ENCODE assay signal across 18 cellular contexts in the genomic region with DNA sequence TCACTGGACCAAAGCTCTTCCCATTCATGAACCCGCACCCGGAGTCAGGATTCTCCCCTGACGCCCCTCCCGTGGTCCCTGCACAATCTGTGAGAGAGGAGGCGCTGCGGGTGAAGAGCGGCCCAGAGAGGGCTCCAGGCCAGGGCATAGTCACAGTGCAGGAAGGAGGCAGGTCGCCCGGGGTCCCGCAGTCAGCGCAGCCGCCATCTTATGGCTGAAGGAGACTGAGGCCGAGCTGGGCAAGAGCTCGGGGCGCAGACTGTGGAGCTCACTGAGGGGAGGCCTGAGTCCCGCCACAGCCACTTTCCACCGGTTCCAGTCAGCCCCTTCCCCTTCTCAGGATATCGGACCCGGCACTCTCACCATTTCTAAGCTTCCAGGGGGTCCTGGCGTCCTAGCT. TPM values are rescaled to one million over a fixed set of nuclear protein-coding genes. Genes with fewer than 3 reads are reported as not detected.
DNase-seq lines count a peak whose midpoint lies in the region; ATAC-seq and TF ChIP-seq lines count a peak whose summit lies in the region.
"Had no signal": no experiment of that assay in that cellular context is flagged by ENCODE, and none has a peak within 500 bp of the region (broad histone marks: within the 10 kb centered on the region; RNA-seq: fewer than 3 reads in every experiment).

No MANE protein-coding gene starts in this region.

- TF ChIP-seq POLR2A in tibial nerve (IDR thresholded peaks at IDR 0.05), result no peak

- no peak overlapping the region for H3K27ac ChIP-seq in left ventricle myocardium inferior (replicated peaks)
- no peak overlapping the region for H3K27ac ChIP-seq in parathyroid adenoma
- H3K27ac ChIP-seq in tibial nerve, result no peak overlapping the region
- no peak overlapping the region for H3K27ac ChIP-seq in caudate nucleus (ENCODE audit: low read depth, low read length)
- H3K27ac ChIP-seq in trophoblast cell (ENCODE audit: low read depth, low read length), result no peak overlapping the region
- H3K27ac ChIP-seq: SJSA1, transverse colon had no signal

- POLR2A ChIA-PET in activated B cell treated with CpG ODN at 0.5 μM for 24 hours (lab: Charles Lee), result no interaction called here

- H4K8ac ChIP-seq in trophoblast cell (ENCODE audit: low read depth, low read length), result no peak overlapping the region

- H3K14ac ChIP-seq in trophoblast cell (ENCODE audit: low read length), result no peak overlapping the region

- H3K4me1 Mint-ChIP-seq in activated B cell treated with CpG ODN at 0.5 μM for 24 hours, result no peaks in the 10 kb centered on the region
- H3K4me1 Mint-ChIP-seq: activated CD8-positive, alpha-beta memory T cell treated with anti-CD3 and anti-CD28 coated beads, Interleukin-2, amount 10 ng/mL, durations not matched to agents 7 days and 5 days had no signal

- H3K4me1 ChIP-seq in left ventricle myocardium inferior (no peaks in the 10 kb centered on the region), parathyroid adenoma (no peaks in the 10 kb centered on the region), tibial nerve (no peaks in the 10 kb centered on the region), trophoblast cell (ENCODE audit: control insufficient read depth in 1 of 2, insufficient read depth in 2 of 2, low read length in 2 of 2) (no peaks in the 10 kb centered on the region)
- H3K4me1 ChIP-seq: SJSA1, transverse colon had no signal

- H2BK5ac ChIP-seq in trophoblast cell (ENCODE audit: low read depth, low read length, poor library complexity), result no peak overlapping the region

- no peak for ATAC-seq in activated B cell treated with CpG ODN at 0.5 μM for 24 hours (ENCODE audit: low read depth)
- ATAC-seq: activated CD8-positive, alpha-beta memory T cell treated with anti-CD3 and anti-CD28 coated beads, Interleukin-2, amount 10 ng/mL, durations not matched to agents 7 days and 5 days had no signal

- CTCF ChIA-PET in activated B cell treated with CpG ODN at 0.5 μM for 24 hours (lab: Charles Lee), result no interaction called here

- no peak overlapping the region for H4K12ac ChIP-seq in trophoblast cell (ENCODE audit: low read depth, low read length)

- intact Hi-C loops in activated B cell treated with CpG ODN at 0.5 μM for 24 hours (cut with micrococcal nuclease), result no loop called here
- intact Hi-C loops in left ventricle myocardium inferior (cut with micrococcal nuclease), result no loop called here

- H3K9ac ChIP-seq in parathyroid adenoma (no peak overlapping the region), trophoblast cell (ENCODE audit: low read length) (no peak overlapping the region)

- H3K79me2 ChIP-seq in parathyroid adenoma, result no peaks in the 10 kb centered on the region
- H3K79me2 ChIP-seq in trophoblast cell (ENCODE audit: control insufficient read depth, insufficient read depth, low read length, poor library complexity), result no peaks in the 10 kb centered on the region

- H3K27me3 ChIP-seq in left ventricle myocardium inferior (ENCODE audit: low read depth) (peaks cover 18% of the 10 kb centered on the region), parathyroid adenoma (ENCODE audit: control insufficient read depth, insufficient read depth, low read length) (no peaks in the 10 kb centered on the region), tibial nerve (no peaks in the 10 kb centered on the region), trophoblast cell (ENCODE audit: insufficient read depth, low read length) (no peaks in the 10 kb centered on the region)
- H3K27me3 ChIP-seq: SJSA1, transverse colon had no signal

- peak overlapping the region; percentile 64 for H3K4me3 Mint-ChIP-seq in activated B cell treated with CpG ODN at 0.5 μM for 24 hours
- H3K4me3 Mint-ChIP-seq: activated CD8-positive, alpha-beta memory T cell treated with anti-CD3 and anti-CD28 coated beads, Interleukin-2, amount 10 ng/mL, durations not matched to agents 7 days and 5 days had no signal

- H2AFZ ChIP-seq in parathyroid adenoma, result no peak overlapping the region
- H2AFZ ChIP-seq in trophoblast cell (ENCODE audit: insufficient read depth, low read length, poor library complexity), result no peak overlapping the region

- H3K18ac ChIP-seq in trophoblast cell (ENCODE audit: low read length), result no peak overlapping the region

- H3K4ac ChIP-seq in trophoblast cell (ENCODE audit: low read depth, low read length), result no peak overlapping the region

- no peak overlapping the region for H2AK5ac ChIP-seq in trophoblast cell (ENCODE audit: low read length)

- 2 to 19% methylated on average over 15 to 20 of the region's 20 CpGs for WGBS in tibial nerve, 2 donors
- no CpG with 5 or more reads among the region's 20 CpGs for WGBS in trophoblast cell (ENCODE audit: extremely low coverage, insufficient coverage, insufficient read length)

- H4K91ac ChIP-seq in trophoblast cell (ENCODE audit: low read depth, low read length), result no peak overlapping the region

- TF ChIP-seq CTCF in activated B cell treated with CpG ODN at 0.5 μM for 24 hours (IDR thresholded peaks at IDR 0.05) (no peak), left ventricle myocardium inferior (IDR thresholded peaks at IDR 0.05; ENCODE audit: borderline replicate concordance) (no peak), parathyroid adenoma (IDR thresholded peaks at IDR 0.05) (no peak), tibial nerve (IDR thresholded peaks at IDR 0.05) (no peak)

- H3K27ac Mint-ChIP-seq in activated B cell treated with CpG ODN at 0.5 μM for 24 hours, result no peak overlapping the region
- H3K27ac Mint-ChIP-seq: activated CD8-positive, alpha-beta memory T cell treated with anti-CD3 and anti-CD28 coated beads, Interleukin-2, amount 10 ng/mL, durations not matched to agents 7 days and 5 days; activated T-helper 2 cell treated with anti-CD3 and anti-CD28 coated beads, Interferon-gamma antibody, Interleukin-2, Interleukin-4, amounts not matched to agents 10 μg/mL and 5 μg/mL and 100 μg/mL, durations not matched to agents 14 hours and 24 hours and 36 hours had no signal

- H3K4me2 ChIP-seq in parathyroid adenoma (ENCODE audit: low read length) (peak overlapping the region; percentile 52), trophoblast cell (ENCODE audit: low read length) (no peak overlapping the region)
- H3K4me2 ChIP-seq: smooth muscle cell had no signal

- H3K27me3 Mint-ChIP-seq in activated B cell treated with CpG ODN at 0.5 μM for 24 hours, result no peaks in the 10 kb centered on the region
- H3K27me3 Mint-ChIP-seq: activated CD8-positive, alpha-beta memory T cell treated with anti-CD3 and anti-CD28 coated beads, Interleukin-2, amount 10 ng/mL, durations not matched to agents 7 days and 5 days had no signal

- H3K36me3 Mint-ChIP-seq in activated B cell treated with CpG ODN at 0.5 μM for 24 hours (ENCODE audit: low read depth), result no peaks in the 10 kb centered on the region

- TF ChIP-seq EP300 in tibial nerve (IDR thresholded peaks at IDR 0.05), result no peak

- H3K79me1 ChIP-seq in trophoblast cell (ENCODE audit: low read length), result no peaks in the 10 kb centered on the region

- H3K4me3 ChIP-seq in left ventricle myocardium inferior, result peak overlapping the region; percentile 68
- peak overlapping the region; percentile 54 for H3K4me3 ChIP-seq in parathyroid adenoma (ENCODE audit: low read depth, low read length)
- H3K4me3 ChIP-seq in tibial nerve, result peak overlapping the region in 3 of 4 donors; percentile 26 to 43 (median 29)
- no peak overlapping the region for H3K4me3 ChIP-seq in trophoblast cell (ENCODE audit: low read depth, low read length)
- H3K4me3 ChIP-seq: SJSA1, smooth muscle cell had no signal

- H3K9me3 Mint-ChIP-seq in activated B cell treated with CpG ODN at 0.5 μM for 24 hours, result peaks cover 7% of the 10 kb centered on the region

- H3K23ac ChIP-seq in trophoblast cell (ENCODE audit: low read length), result no peak overlapping the region

- DNase-seq in activated B cell treated with CpG ODN at 0.5 μM for 24 hours, result no peak
- no peak for DNase-seq in left ventricle myocardium inferior
- DNase-seq in tibial nerve (ENCODE audit: low spot score in 2 of 2), result no peak
- no peak for DNase-seq in caudate nucleus (lab: John Stamatoyannopoulos, UW)
- DNase-seq in stimulated activated CD4-positive, alpha-beta T cell treated with anti-CD3 and anti-CD28 coated beads, Interleukin-2, amount 100 ng/mL, for 48 hours, result no peak
- DNase-seq in trophoblast cell, result no peak
- DNase-seq: activated CD4-positive, alpha-beta T cell treated with anti-CD3 and anti-CD28 coated beads for 1 hour; activated CD8-positive, alpha-beta memory T cell treated with anti-CD3 and anti-CD28 coated beads, Interleukin-2, amount 10 ng/mL, durations not matched to agents 7 days and 5 days; DND-41; kidney glomerular epithelial cell; NCI-H526 treated with DMSO at 0.1 percent for 48 hours; transverse colon had no signal

- H3K36me3 ChIP-seq in left ventricle myocardium inferior (no peaks in the 10 kb centered on the region), parathyroid adenoma (ENCODE audit: control insufficient read depth, insufficient read depth, low read length) (no peaks in the 10 kb centered on the region), tibial nerve (no peaks in the 10 kb centered on the region), trophoblast cell (ENCODE audit: control insufficient read depth in 1 of 2, insufficient read depth in 2 of 2, low read length in 2 of 2) (no peaks in the 10 kb centered on the region)
- H3K36me3 ChIP-seq: SJSA1, transverse colon had no signal

- no peak overlapping the region for H2BK120ac ChIP-seq in trophoblast cell (ENCODE audit: insufficient read depth, low read length, poor library complexity)

- H2BK12ac ChIP-seq in trophoblast cell (ENCODE audit: low read length), result no peak overlapping the region

- H3K9me3 ChIP-seq in left ventricle myocardium inferior (replicated peaks) (no peaks in the 10 kb centered on the region), parathyroid adenoma (ENCODE audit: control insufficient read depth, low read length) (no peaks in the 10 kb centered on the region), tibial nerve (peaks cover 0 to 11% (median 0%) of the 10 kb centered on the region in 4 donors), trophoblast cell (ENCODE audit: insufficient read depth, low read depth, low read length) (peaks cover 15% of the 10 kb centered on the region)

RNA-seq across cellular contexts. Expression of a gene that starts 0.3 kb away (rescaled TPM):
- total RNA-seq in activated B cell treated with CpG ODN at 0.5 μM for 24 hours, result 0.07 and 0.10 TPM in 2 replicates
- total RNA-seq in left ventricle myocardium inferior, result 0.11 TPM
- under 1 TPM; 0.30 to 0.87 (median 0.61) TPM for total RNA-seq in tibial nerve
- polyA plus RNA-seq in trophoblast cell (2013), result not detected in 2 replicates
- total RNA-seq: activated CD8-positive, alpha-beta memory T cell treated with anti-CD3 and anti-CD28 coated beads, Interleukin-2, amount 10 ng/mL, durations not matched to agents 7 days and 5 days; activated T-helper 2 cell treated with anti-CD3 and anti-CD28 coated beads, Interferon-gamma antibody, Interleukin-2, Interleukin-4, amounts not matched to agents 10 μg/mL and 5 μg/mL and 100 μg/mL, durations not matched to agents 14 hours and 24 hours and 36 hours; HT1080; SJSA1; smooth muscle cell; T-helper 2 cell treated with Interferon-gamma antibody and Interleukin-4, amounts not matched to agents 100 ng/mL and 5 ng/mL, for 36 hours; transverse colon had no signal
- polyA plus RNA-seq: smooth muscle cell had no signal

RNA-seq across cellular contexts. Expression of a gene that starts 48.4 kb away (rescaled TPM):
- not detected in 2 replicates for total RNA-seq in activated B cell treated with CpG ODN at 0.5 μM for 24 hours
- total RNA-seq in left ventricle myocardium inferior, result not detected
- total RNA-seq in tibial nerve, result not detected
- not detected in 2 replicates for polyA plus RNA-seq in trophoblast cell (2013)
- total RNA-seq: activated CD8-positive, alpha-beta memory T cell treated with anti-CD3 and anti-CD28 coated beads, Interleukin-2, amount 10 ng/mL, durations not matched to agents 7 days and 5 days; activated T-helper 2 cell treated with anti-CD3 and anti-CD28 coated beads, Interferon-gamma antibody, Interleukin-2, Interleukin-4, amounts not matched to agents 10 μg/mL and 5 μg/mL and 100 μg/mL, durations not matched to agents 14 hours and 24 hours and 36 hours; HT1080; SJSA1; smooth muscle cell; T-helper 2 cell treated with Interferon-gamma antibody and Interleukin-4, amounts not matched to agents 100 ng/mL and 5 ng/mL, for 36 hours; transverse colon had no signal
- polyA plus RNA-seq: smooth muscle cell had no signal
